ENCODE assay signal across 8 cellular contexts in genomic region chr15:50051811-50052419, GRCh38.
DNase-seq lines count a peak whose midpoint lies in the region; ATAC-seq and TF ChIP-seq lines count a peak whose summit lies in the region.

No MANE protein-coding gene starts in this region.

- H3K27ac Mint-ChIP-seq in activated CD8-positive, alpha-beta T cell treated with anti-CD3 and anti-CD28 coated beads, Interleukin-2, amount 10 ng/mL, durations not matched to agents 7 days and 5 days, result no peak overlapping the region

- POLR2A ChIA-PET in activated CD8-positive, alpha-beta T cell treated with anti-CD3 and anti-CD28 coated beads, Interleukin-2, amount 10 ng/mL, durations not matched to agents 7 days and 5 days (lab: Charles Lee), result no interaction called here

- no peak for ATAC-seq in activated CD8-positive, alpha-beta T cell treated with anti-CD3 and anti-CD28 coated beads, Interleukin-2, amount 10 ng/mL, durations not matched to agents 7 days and 5 days
- ATAC-seq in heart left ventricle, result peak in 3 of 4 donors; percentile 43 to 66 (median 49)
- ATAC-seq in HG03354 (IDR thresholded peaks at IDR 0.05; ENCODE audit: poor library complexity, severe bottlenecking, unreplicated experiment), result no peak

- no peaks in the 10 kb centered on the region for H3K27me3 Mint-ChIP-seq in activated CD8-positive, alpha-beta T cell treated with anti-CD3 and anti-CD28 coated beads, Interleukin-2, amount 10 ng/mL, durations not matched to agents 7 days and 5 days (ENCODE audit: low read depth)

- H3K4me3 ChIP-seq in heart left ventricle, result no peak overlapping the region
- no peak overlapping the region for H3K4me3 ChIP-seq in prostate gland

- H3K27ac ChIP-seq in heart left ventricle (peak overlapping the region in 1 of 12 donors; percentile 24), prostate gland (no peak overlapping the region)

- H3K9me3 Mint-ChIP-seq in activated CD8-positive, alpha-beta T cell treated with anti-CD3 and anti-CD28 coated beads, Interleukin-2, amount 10 ng/mL, durations not matched to agents 7 days and 5 days (ENCODE audit: insufficient read depth), result no peaks in the 10 kb centered on the region

- peaks cover 24% of the 10 kb centered on the region for H3K36me3 Mint-ChIP-seq in activated CD8-positive, alpha-beta T cell treated with anti-CD3 and anti-CD28 coated beads, Interleukin-2, amount 10 ng/mL, durations not matched to agents 7 days and 5 days (ENCODE audit: low read depth)

- CTCF ChIA-PET in activated CD8-positive, alpha-beta T cell treated with anti-CD3 and anti-CD28 coated beads, Interleukin-2, amount 10 ng/mL, durations not matched to agents 7 days and 5 days (lab: Charles Lee), result interaction anchor here (0.9 to 2.0 kb wide), 6 partner anchors 10 to 630 kb away, joined by 3 to 8 read pairs (median 3); no protein-coding TSS in a partner anchor

- H3K9me3 ChIP-seq in heart left ventricle, result no peaks in the 10 kb centered on the region
- H3K9me3 ChIP-seq in prostate gland, result no peaks in the 10 kb centered on the region

- H3K27me3 ChIP-seq in heart left ventricle, result no peaks in the 10 kb centered on the region
- no peaks in the 10 kb centered on the region for H3K27me3 ChIP-seq in prostate gland (replicated peaks; ENCODE audit: insufficient read depth)

- intact Hi-C loops in heart left ventricle (cut with DNase I), result loop anchor here in 5 of 10 donors (2.0 to 10.0 kb wide), 5 partner anchors 137 to 817 kb away; no protein-coding TSS in a partner anchor
- intact Hi-C loops in prostate gland (cut with DNase I), result loop anchor here (2.0 to 5.0 kb wide), 3 partner anchors 40 to 815 kb away; no protein-coding TSS in a partner anchor

- DNase-seq in stimulated activated CD4-positive, alpha-beta T cell treated with anti-CD3 and anti-CD28 coated beads, Interleukin-15, amount 100 ng/mL, for 24 hours, result peak; percentile 24
- no peak for DNase-seq in stimulated activated CD4-positive, alpha-beta T cell treated with anti-CD3 and anti-CD28 coated beads, Interleukin-12 subunit alpha, Interleukin-12 subunit beta, amount 100 ng/mL, for 4 hours
- DNase-seq in NCI-H1694 treated with DMSO at 0.1 percent for 48 hours (lab: John Stamatoyannopoulos, UW) (peak; percentile 42), heart left ventricle (peak in 4 of 5 donors; percentile 31 to 47 (median 38)), prostate gland (ENCODE audit: low spot score) (peak; percentile 32)
- DNase-seq in activated CD8-positive, alpha-beta T cell treated with anti-CD3 and anti-CD28 coated beads, Interleukin-2, amount 10 ng/mL, durations not matched to agents 7 days and 5 days, result peak; percentile 33
- no peak for DNase-seq in effector CD4-positive, alpha-beta T cell

- no peak overlapping the region for H3K4me3 Mint-ChIP-seq in activated CD8-positive, alpha-beta T cell treated with anti-CD3 and anti-CD28 coated beads, Interleukin-2, amount 10 ng/mL, durations not matched to agents 7 days and 5 days

- TF ChIP-seq CTCF in heart left ventricle (IDR thresholded peaks at IDR 0.05) (peak; percentile 37 to 75 (median 62)), prostate gland (IDR thresholded peaks at IDR 0.05) (peak; percentile 36 to 71 (median 52))

- H3K36me3 ChIP-seq in heart left ventricle (no peaks in the 10 kb centered on the region), prostate gland (no peaks in the 10 kb centered on the region)

- H3K4me1 Mint-ChIP-seq in activated CD8-positive, alpha-beta T cell treated with anti-CD3 and anti-CD28 coated beads, Interleukin-2, amount 10 ng/mL, durations not matched to agents 7 days and 5 days (ENCODE audit: low read depth), result peaks cover 11% of the 10 kb centered on the region

- H3K4me1 ChIP-seq in heart left ventricle (peaks cover 0 to 48% (median 5%) of the 10 kb centered on the region in 12 donors), prostate gland (replicated peaks) (no peaks in the 10 kb centered on the region)

- WGBS in heart left ventricle, 4 donors, result 15 to 41% (median 27%) methylated on average over 3 of the region's 3 CpGs
- 39% methylated on average over 3 of the region's 3 CpGs for WGBS in prostate gland

- TF ChIP-seq POLR2A in heart left ventricle (IDR thresholded peaks at IDR 0.05) (no peak), prostate gland (IDR thresholded peaks at IDR 0.05) (no peak)

Comparison
In these comparisons a context has a peak if more than half of its experiments do, and no peak if none do; other contexts are left out.
1. DNase-seq: peak in stimulated activated CD4-positive, alpha-beta T cell treated with anti-CD3 and anti-CD28 coated beads, Interleukin-15, amount 100 ng/mL, for 24 hours (single experiment), NCI-H1694 treated with DMSO at 0.1 percent for 48 hours (single experiment), activated CD8-positive, alpha-beta T cell treated with anti-CD3 and anti-CD28 coated beads, Interleukin-2, amount 10 ng/mL, durations not matched to agents 7 days and 5 days (single experiment), heart left ventricle (4 of 5) and prostate gland (single experiment); none in stimulated activated CD4-positive, alpha-beta T cell treated with anti-CD3 and anti-CD28 coated beads, Interleukin-12 subunit alpha, Interleukin-12 subunit beta, amount 100 ng/mL, for 4 hours (single experiment) and effector CD4-positive, alpha-beta T cell (single experiment).
2. ATAC-seq: peak in heart left ventricle (3 of 4); none in activated CD8-positive, alpha-beta T cell treated with anti-CD3 and anti-CD28 coated beads, Interleukin-2, amount 10 ng/mL, durations not matched to agents 7 days and 5 days (single experiment) and HG03354 (single experiment).